Comparison of ENCODE assay signal across 18 cellular contexts in the genomic region with DNA sequence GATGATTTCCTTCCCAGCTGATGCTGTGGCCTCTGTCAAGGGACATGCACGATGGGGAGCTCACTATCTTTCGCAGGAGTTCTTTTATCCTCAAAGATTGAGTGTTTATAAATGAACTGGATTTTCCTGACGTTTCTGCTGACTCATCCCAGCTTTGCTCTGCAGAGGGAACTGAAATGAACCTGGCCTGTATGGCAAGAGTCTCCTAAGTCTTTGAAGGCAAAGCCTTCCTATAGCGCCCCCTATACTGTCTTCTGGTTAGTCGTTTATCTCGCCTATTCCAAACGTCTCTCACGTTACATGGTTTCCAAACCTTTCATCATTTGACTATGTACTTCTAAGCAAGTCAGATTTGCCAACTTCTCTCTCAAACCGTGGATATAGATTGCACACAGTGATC.
DNase-seq lines count a peak whose midpoint lies in the region; ATAC-seq and TF ChIP-seq lines count a peak whose summit lies in the region.
"Had no signal": no experiment of that assay in that cellular context is flagged by ENCODE, and none has a peak within 500 bp of the region (broad histone marks: within the 10 kb centered on the region; RNA-seq: fewer than 3 reads in every experiment).

No MANE protein-coding gene starts in this region.

- H3K23ac ChIP-seq in trophoblast cell (ENCODE audit: low read length), result no peak overlapping the region

- no peak overlapping the region for H3K18ac ChIP-seq in trophoblast cell (ENCODE audit: low read length)

- POLR2A ChIA-PET in WTC11 (lab: Charles Lee), result no interaction called here

- no peaks in the 10 kb centered on the region for H3K9me3 ChIP-seq in neural progenitor cell (ENCODE audit: low read depth)
- no peaks in the 10 kb centered on the region for H3K9me3 ChIP-seq in trophoblast cell (ENCODE audit: insufficient read depth, low read depth, low read length)
- H3K9me3 ChIP-seq: HAP-1, testis had no signal

- no peak overlapping the region for H3K4ac ChIP-seq in trophoblast cell (ENCODE audit: low read depth, low read length)

- H3K4me1 Mint-ChIP-seq in WTC11, result peaks cover 35% of the 10 kb centered on the region
- H3K4me1 Mint-ChIP-seq in neural progenitor cell, result peaks cover 21% of the 10 kb centered on the region
- H3K4me1 Mint-ChIP-seq: activated T-helper 17 cell treated with anti-CD3 and anti-CD28 coated beads, Interleukin-2, amount 50 U/mL, for 72 hours had no signal

- peaks cover 18% of the 10 kb centered on the region for H3K4me1 ChIP-seq in neural progenitor cell
- peaks cover 0 to 2% of the 10 kb centered on the region in 2 experiments for H3K4me1 ChIP-seq in trophoblast cell (ENCODE audit: control insufficient read depth in 1 of 2, insufficient read depth in 2 of 2, low read length in 2 of 2)

- H3F3A ChIP-seq in neural progenitor cell (ENCODE audit: low read depth), result peaks cover 35% of the 10 kb centered on the region

- H3K14ac ChIP-seq in trophoblast cell (ENCODE audit: low read length), result no peak overlapping the region

- H3K27me3 Mint-ChIP-seq in WTC11 (ENCODE audit: low read depth) (peaks cover 5% of the 10 kb centered on the region), neural progenitor cell (ENCODE audit: insufficient read depth, low read depth) (peaks cover 5% of the 10 kb centered on the region)
- H3K27me3 Mint-ChIP-seq: activated T-helper 17 cell treated with anti-CD3 and anti-CD28 coated beads, Interleukin-2, amount 50 U/mL, for 72 hours had no signal

- no peak for TF ChIP-seq POLR2A in NB4 (IDR thresholded peaks at IDR 0.05; ENCODE audit: extremely low read depth, insufficient read length)

- H3K79me1 ChIP-seq in trophoblast cell (ENCODE audit: low read length), result peaks cover 2% of the 10 kb centered on the region

- H3K4me3 ChIP-seq in NB4 (ENCODE audit: low read depth, low read length) (no peak overlapping the region), neural progenitor cell (no peak overlapping the region), trophoblast cell (ENCODE audit: low read depth, low read length) (no peak overlapping the region)
- H3K4me3 ChIP-seq: HAP-1, testis had no signal

- no CpG with 5 or more reads among the region's 9 CpGs for WGBS in trophoblast cell (ENCODE audit: extremely low coverage, insufficient coverage, insufficient read length)

- peak; percentile 26 for TF ChIP-seq CTCF in NB4 (IDR thresholded peaks at IDR 0.05; ENCODE audit: low read depth, low read length)
- peak; percentile 31; the same call in 1 of the 2 replicates for TF ChIP-seq CTCF in WTC11 (IDR thresholded peaks at IDR 0.05)
- peak; percentile 35 for TF ChIP-seq CTCF in neural progenitor cell (IDR thresholded peaks at IDR 0.05)

- H3K9me3 Mint-ChIP-seq in WTC11 (peaks cover 9% of the 10 kb centered on the region), neural progenitor cell (peaks cover 17% of the 10 kb centered on the region)

- intact Hi-C loops in Right ventricle myocardium inferior (cut with DNase I), result loop anchor here (10.0 kb wide), 1 partner anchor 117 kb away; no protein-coding TSS in a partner anchor

- H2AFZ ChIP-seq in neural progenitor cell (replicated peaks) (no peak overlapping the region), trophoblast cell (ENCODE audit: insufficient read depth, low read length, poor library complexity) (no peak overlapping the region)

- CTCF ChIA-PET in WTC11 (lab: Charles Lee), result interaction anchor here (0.5 to 1.6 kb wide), 6 partner anchors 20 to 167 kb away, joined by 3 to 5 read pairs (median 3); no protein-coding TSS in a partner anchor

- H3K36me3 Mint-ChIP-seq in WTC11, result no peaks in the 10 kb centered on the region
- peaks cover 7% of the 10 kb centered on the region for H3K36me3 Mint-ChIP-seq in neural progenitor cell

- no peak overlapping the region for H2BK120ac ChIP-seq in trophoblast cell (ENCODE audit: insufficient read depth, low read length, poor library complexity)

- H3K27me3 ChIP-seq in neural progenitor cell (peaks cover 80% of the 10 kb centered on the region), trophoblast cell (ENCODE audit: insufficient read depth, low read length) (no peaks in the 10 kb centered on the region)
- H3K27me3 ChIP-seq: testis had no signal

- no peak overlapping the region for H2BK5ac ChIP-seq in trophoblast cell (ENCODE audit: low read depth, low read length, poor library complexity)

- H4K20me1 ChIP-seq in neural progenitor cell (ENCODE audit: low read depth), result peaks cover 13% of the 10 kb centered on the region

- no peak overlapping the region for H3K27ac Mint-ChIP-seq in WTC11
- no peak overlapping the region for H3K27ac Mint-ChIP-seq in neural progenitor cell
- H3K27ac Mint-ChIP-seq: activated T-helper 17 cell treated with anti-CD3 and anti-CD28 coated beads, Interleukin-2, amount 50 U/mL, for 72 hours had no signal

- no peak overlapping the region for H2AK5ac ChIP-seq in trophoblast cell (ENCODE audit: low read length)

- ATAC-seq in WTC11, result peak; percentile 20; the same call in 1 of the 2 replicates
- ATAC-seq in Right ventricle myocardium inferior, result no peak
- ATAC-seq: activated T-helper 17 cell treated with anti-CD3 and anti-CD28 coated beads, Interleukin-2, amount 50 U/mL, for 72 hours; left lobe of liver had no signal

- H3K79me2 ChIP-seq in neural progenitor cell (ENCODE audit: low read depth), result no peaks in the 10 kb centered on the region
- no peaks in the 10 kb centered on the region for H3K79me2 ChIP-seq in trophoblast cell (ENCODE audit: control insufficient read depth, insufficient read depth, low read length, poor library complexity)

- no peak overlapping the region for H4K91ac ChIP-seq in trophoblast cell (ENCODE audit: low read depth, low read length)

- H3K36me3 ChIP-seq in neural progenitor cell (no peaks in the 10 kb centered on the region), trophoblast cell (ENCODE audit: control insufficient read depth in 1 of 2, insufficient read depth in 2 of 2, low read length in 2 of 2) (no peaks in the 10 kb centered on the region)
- H3K36me3 ChIP-seq: HAP-1 had no signal

- H3K4me2 ChIP-seq in neural progenitor cell, result no peak overlapping the region
- H3K4me2 ChIP-seq in trophoblast cell (ENCODE audit: low read length), result no peak overlapping the region

- no peak overlapping the region for H4K8ac ChIP-seq in trophoblast cell (ENCODE audit: low read depth, low read length)

- no peak overlapping the region for H4K12ac ChIP-seq in trophoblast cell (ENCODE audit: low read depth, low read length)

- H3K9ac ChIP-seq in neural progenitor cell (no peak overlapping the region), trophoblast cell (ENCODE audit: low read length) (no peak overlapping the region)

- H3K27ac ChIP-seq in neural progenitor cell (no peak overlapping the region), trophoblast cell (ENCODE audit: low read depth, low read length) (no peak overlapping the region)
- H3K27ac ChIP-seq: epithelial cell of prostate, testis had no signal

- no peak overlapping the region for H2BK12ac ChIP-seq in trophoblast cell (ENCODE audit: low read length)

- H3K4me3 Mint-ChIP-seq in WTC11, result no peak overlapping the region
- no peak overlapping the region for H3K4me3 Mint-ChIP-seq in neural progenitor cell
- H3K4me3 Mint-ChIP-seq: activated T-helper 17 cell treated with anti-CD3 and anti-CD28 coated beads, Interleukin-2, amount 50 U/mL, for 72 hours had no signal

- DNase-seq in DMS 273 (lab: John Stamatoyannopoulos, UW; ENCODE audit: unreplicated experiment) (peak; percentile 10), DMS 273 treated with DMSO at 0.1 percent for 48 hours (lab: John Stamatoyannopoulos, UW) (no peak), NB4 (ENCODE audit: low read depth) (peak; percentile 26), WTC11 (ENCODE audit: low spot score) (no peak), neural progenitor cell (ENCODE audit: low spot score) (peak; percentile 33), Right ventricle myocardium inferior (ENCODE audit: missing footprints) (no peak), NCI-H1092 treated with DMSO at 0.1 percent for 48 hours (lab: John Stamatoyannopoulos, UW) (no peak), trophoblast cell (no peak)
- DNase-seq: C1 segment of cervical spinal cord, dermis blood vessel endothelial cell, KBM-7, NCI-H226, T-helper 9 cell, testis had no signal

TF ChIP-seq in WTC11, 78 proteins besides CTCF, POLR2A, EP300 and RAD21 (continues in another document):
- TF ChIP-seq ZBTB21 (CRISPR knock-in tag; IDR thresholded peaks at IDR 0.05; ENCODE audit: borderline replicate concordance) (no peak), SMAD3 (CRISPR knock-in tag; IDR thresholded peaks at IDR 0.05; ENCODE audit: borderline replicate concordance) (no peak), FOXP1 (CRISPR knock-in tag; IDR thresholded peaks at IDR 0.05; ENCODE audit: borderline replicate concordance) (no peak), RORB (CRISPR knock-in tag; IDR thresholded peaks at IDR 0.05) (no peak)
- TF ChIP-seq, protein P1, sequence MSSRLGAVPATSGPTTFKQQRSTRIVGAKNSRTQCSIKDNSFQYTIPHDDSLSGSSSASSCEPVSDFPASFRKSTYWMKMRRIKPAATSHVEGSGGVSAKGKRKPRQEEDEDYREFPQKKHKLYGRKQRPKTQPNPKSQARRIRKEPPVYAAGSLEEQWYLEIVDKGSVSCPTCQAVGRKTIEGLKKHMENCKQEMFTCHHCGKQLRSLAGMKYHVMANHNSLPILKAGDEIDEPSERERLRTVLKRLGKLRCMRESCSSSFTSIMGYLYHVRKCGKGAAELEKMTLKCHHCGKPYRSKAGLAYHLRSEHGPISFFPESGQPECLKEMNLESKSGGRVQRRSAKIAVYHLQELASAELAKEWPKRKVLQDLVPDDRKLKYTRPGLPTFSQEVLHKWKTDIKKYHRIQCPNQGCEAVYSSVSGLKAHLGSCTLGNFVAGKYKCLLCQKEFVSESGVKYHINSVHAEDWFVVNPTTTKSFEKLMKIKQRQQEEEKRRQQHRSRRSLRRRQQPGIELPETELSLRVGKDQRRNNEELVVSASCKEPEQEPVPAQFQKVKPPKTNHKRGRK (CRISPR knock-in tag; IDR thresholded peaks at IDR 0.05; ENCODE audit: borderline replicate concordance), result no peak
- TF ChIP-seq, protein P2, sequence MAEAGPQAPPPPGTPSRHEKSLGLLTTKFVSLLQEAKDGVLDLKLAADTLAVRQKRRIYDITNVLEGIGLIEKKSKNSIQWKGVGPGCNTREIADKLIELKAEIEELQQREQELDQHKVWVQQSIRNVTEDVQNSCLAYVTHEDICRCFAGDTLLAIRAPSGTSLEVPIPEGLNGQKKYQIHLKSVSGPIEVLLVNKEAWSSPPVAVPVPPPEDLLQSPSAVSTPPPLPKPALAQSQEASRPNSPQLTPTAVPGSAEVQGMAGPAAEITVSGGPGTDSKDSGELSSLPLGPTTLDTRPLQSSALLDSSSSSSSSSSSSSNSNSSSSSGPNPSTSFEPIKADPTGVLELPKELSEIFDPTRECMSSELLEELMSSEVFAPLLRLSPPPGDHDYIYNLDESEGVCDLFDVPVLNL (CRISPR knock-in tag; IDR thresholded peaks at IDR 0.05; ENCODE audit: borderline replicate concordance, low read depth), result no peak

Comparison
In these comparisons a context has a peak if more than half of its experiments do, and no peak if none do; other contexts are left out.
1. DNase-seq: peak in DMS 273 (single experiment), NB4 (single experiment) and neural progenitor cell (single experiment); none in DMS 273 treated with DMSO at 0.1 percent for 48 hours (single experiment), WTC11 (single experiment), Right ventricle myocardium inferior (single experiment), NCI-H1092 treated with DMSO at 0.1 percent for 48 hours (single experiment) and trophoblast cell (0 of 2).
2. Peak in every context shown above with its lines, with median percentiles within 50 percentile points of each other: CTCF ChIP-seq.